18 cellular contexts compared by ENCODE assay signal in the genomic region with DNA sequence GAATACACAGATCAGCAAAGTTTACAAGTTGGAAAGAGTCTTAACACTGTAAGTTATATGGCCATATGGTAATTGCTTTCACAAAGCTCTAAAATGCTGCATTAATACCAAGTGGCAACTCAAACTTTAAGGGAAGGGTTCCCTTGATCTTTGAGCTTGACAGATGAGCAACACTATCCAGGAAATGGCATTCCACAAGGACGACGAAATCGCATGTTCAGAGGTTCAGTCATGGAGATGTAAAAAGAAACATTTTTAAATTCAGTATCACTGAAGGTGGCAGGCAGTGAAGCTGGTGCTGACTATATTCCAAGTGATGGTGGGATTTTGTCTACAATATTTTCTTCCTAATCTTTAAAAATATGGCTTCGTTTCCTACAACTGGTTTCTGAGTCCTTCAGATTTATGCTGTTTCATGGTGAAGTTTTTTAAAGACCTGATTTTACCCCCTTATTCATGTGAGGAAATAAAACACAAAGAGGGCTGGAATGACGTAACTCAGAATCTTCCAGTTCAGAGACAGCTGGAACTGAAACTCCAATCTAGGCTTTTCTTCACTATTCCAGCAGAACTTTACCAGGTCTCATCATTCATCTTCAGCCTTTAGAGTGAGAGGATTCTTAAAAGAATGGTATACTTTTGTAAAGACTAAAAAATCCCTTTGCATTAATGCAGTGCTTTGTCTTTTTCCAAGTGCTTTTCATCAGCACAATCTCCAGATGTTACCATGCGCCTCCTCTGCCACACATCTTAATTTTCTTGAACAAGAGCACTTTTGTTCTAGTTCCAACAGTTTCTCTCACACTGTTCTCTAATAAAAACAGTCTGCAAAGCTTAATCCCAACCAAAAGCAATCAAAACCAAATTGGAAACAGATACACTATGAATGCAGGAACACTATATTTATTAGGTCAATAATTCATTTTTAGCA. TPM values are rescaled to one million over a fixed set of nuclear protein-coding genes. Genes with fewer than 3 reads are reported as not detected.
DNase-seq lines count a peak whose midpoint lies in the region; ATAC-seq, FAIRE-seq and TF ChIP-seq lines count a peak whose summit lies in the region.
"Had no signal": no experiment of that assay in that cellular context is flagged by ENCODE, and none has a peak within 500 bp of the region (broad histone marks: within the 10 kb centered on the region; RNA-seq: fewer than 3 reads in every experiment).

No MANE protein-coding gene starts in this region.

- H3K9me3 ChIP-seq in A549 (no peaks in the 10 kb centered on the region), IMR-90 (ENCODE audit: control insufficient read depth, insufficient read depth, low read length) (no peaks in the 10 kb centered on the region), transverse colon (no peaks in the 10 kb centered on the region)

- H2BK15ac ChIP-seq in IMR-90 (ENCODE audit: low read depth, low read length), result no peak overlapping the region

- H2AK5ac ChIP-seq in IMR-90 (ENCODE audit: low read depth, low read length), result no peak overlapping the region

- 79% methylated on average over 6 of the region's 6 CpGs for WGBS in A549 (ENCODE audit: missing lambda C conversion rate)
- WGBS in IMR-90 (ENCODE audit: extremely low coverage in 2 of 2, insufficient read length in 1 of 2), 2 experiments, result 67% methylated on average over 1 of the region's 6 CpGs; no CpG with 5 or more reads in 1 of the 2 experiments
- WGBS in transverse colon (ENCODE audit: low coverage in 1 of 2), 2 donors, result 64 to 69% methylated on average over 5 to 6 of the region's 6 CpGs

- H3K9me1 ChIP-seq in IMR-90 (ENCODE audit: insufficient read depth, low read length), result no peaks in the 10 kb centered on the region; the same call in 1 of the 2 replicates

- H3K27me3 ChIP-seq in IMR-90 (ENCODE audit: control insufficient read depth, insufficient read depth, low read length) (no peaks in the 10 kb centered on the region), transverse colon (no peaks in the 10 kb centered on the region)

- no peak overlapping the region for H3K4ac ChIP-seq in IMR-90 (ENCODE audit: low read depth, low read length)

- H4K5ac ChIP-seq in IMR-90 (ENCODE audit: low read depth, low read length), result no peak overlapping the region

- H3K79me1 ChIP-seq in IMR-90 (ENCODE audit: low read depth in 1 of 2, low read length in 2 of 2), result peaks cover 0 to 3% of the 10 kb centered on the region in 2 experiments; a peak in 1 of 4 replicates

- no TSS peak for BruUV-seq in IMR-90 (replicated peaks; lab: Mats Ljungman, UMichigan)

- H3K9ac ChIP-seq in IMR-90 (ENCODE audit: low read depth, low read length), result no peak overlapping the region

- no peak overlapping the region for H2BK20ac ChIP-seq in IMR-90 (ENCODE audit: low read depth, low read length)

- no peak overlapping the region for H3K4me2 ChIP-seq in A549
- no peak overlapping the region for H3K4me2 ChIP-seq in IMR-90 (ENCODE audit: low read depth, low read length)

- H4K8ac ChIP-seq in IMR-90 (ENCODE audit: low read depth in 2 of 2, low read length in 2 of 2), result no peak overlapping the region

- peak; percentile 18 for FAIRE-seq in A549 (lab: Jason Lieb, UNC)
- FAIRE-seq: H1 had no signal

- POLR2A ChIA-PET in A549 (lab: Yijun Ruan, JAX) (no interaction called here), IMR-90 (lab: Charles Lee; ENCODE audit: unreplicated experiment) (no interaction called here)

- H2AFZ ChIP-seq in IMR-90 (replicated peaks; ENCODE audit: low read length, poor library complexity), result no peak overlapping the region

- H3K18ac ChIP-seq in IMR-90 (ENCODE audit: low read depth, low read length), result no peak overlapping the region

- H3K56ac ChIP-seq in IMR-90 (ENCODE audit: extremely low read depth, insufficient read depth, low read length), result no peak overlapping the region

- DNase-seq in A549 (ENCODE audit: low read depth in 1 of 2, low spot score in 1 of 2), result no peak
- DNase-seq in IMR-90, result peak; percentile 63
- DNase-seq in caudate nucleus (lab: John Stamatoyannopoulos, UW), result peak in 3 of 61 donors; percentile 9 to 36 (median 30)
- DNase-seq in medulla oblongata (ENCODE audit: extremely low spot score), result peak; percentile 86
- DNase-seq in transverse colon, result no peak
- DNase-seq in activated gamma-delta T cell treated with Interleukin-2 at 50 U/mL for 16 hours, result no peak
- DNase-seq in ureter (ENCODE audit: low spot score), result no peak
- DNase-seq: activated CD8-positive, alpha-beta T cell treated with anti-CD3 and anti-CD28 coated beads for 36 hours; activated naive CD8-positive, alpha-beta T cell treated with anti-CD3 and anti-CD28 coated beads, Interleukin-2, amount 10 ng/mL, durations not matched to agents 7 days and 5 days; GDM1; left cardiac atrium; NCI-H748 treated with DMSO at 0.1 percent for 48 hours had no signal

- TF ChIP-seq CTCF in A549 (IDR thresholded peaks at IDR 0.05) (no peak), IMR-90 (conservative IDR thresholded peaks at IDR 0.05; ENCODE audit: low read depth, low read length) (no peak), transverse colon (IDR thresholded peaks at IDR 0.05) (no peak)

- in situ Hi-C loops in IMR-90 (cut with MboI; ENCODE audit: low sequenced_read_pairs) (no loop called here), transverse colon (cut with MboI; ENCODE audit: low pct_ligation_motif_present in 1 of 4, low pct_unique_long_range_greater_than_20kb in 1 of 4, low sequenced_read_pairs in 3 of 4) (loop anchor here in 3 of 4 donors (25.0 kb wide), 2 partner anchors 195 to 305 kb away; a partner anchor contains a TSS)

- dilution Hi-C loops in IMR-90 (cut with HindIII; ENCODE audit: low sequenced_read_pairs, unreplicated experiment), result no loop called here

- TF ChIP-seq EP300 in A549 (IDR thresholded peaks at IDR 0.05) (no peak), transverse colon (IDR thresholded peaks at IDR 0.05; ENCODE audit: low read depth) (no peak)

- peak overlapping the region; percentile 6 for H2BK5ac ChIP-seq in IMR-90 (ENCODE audit: low read depth, low read length, poor library complexity, severe bottlenecking)

- H3K14ac ChIP-seq in IMR-90 (replicated peaks; ENCODE audit: low read depth, low read length), result no peak overlapping the region

- no peak overlapping the region for H2BK120ac ChIP-seq in IMR-90 (ENCODE audit: low read depth, low read length)

- H3K4me3 ChIP-seq in A549 (no peak overlapping the region), IMR-90 (ENCODE audit: insufficient read depth, low read depth, low read length) (no peak overlapping the region), transverse colon (no peak overlapping the region)

- peak; percentile 13 to 26; a peak in 1 of 6 replicates for ATAC-seq in A549
- ATAC-seq in IMR-90 (ENCODE audit: low read depth), result peak; percentile 58
- no peak for ATAC-seq in GM19455 (IDR thresholded peaks at IDR 0.05; ENCODE audit: unreplicated experiment)
- ATAC-seq: activated CD8-positive, alpha-beta T cell treated with anti-CD3 and anti-CD28 coated beads for 36 hours had no signal

- intact Hi-C loops in IMR-90 (cut with micrococcal nuclease), result loop anchor here (5.0 kb wide), 1 partner anchor 195 kb away; no protein-coding TSS in a partner anchor
- intact Hi-C loops in transverse colon (cut with DNase I; ENCODE audit: low total_unique reads), result no loop called here

- peaks cover 6% of the 10 kb centered on the region for H3K36me3 ChIP-seq in IMR-90 (ENCODE audit: control insufficient read depth, insufficient read depth, low read length)
- peaks cover 0 to 10% (median 4%) of the 10 kb centered on the region in 4 donors for H3K36me3 ChIP-seq in transverse colon

- no peak overlapping the region for H3K23ac ChIP-seq in IMR-90 (ENCODE audit: low read depth, low read length)

- no peak for TF ChIP-seq POLR2A in A549 (IDR thresholded peaks at IDR 0.05; ENCODE audit: low read length)
- TF ChIP-seq POLR2A in IMR-90 (IDR thresholded peaks at IDR 0.05; ENCODE audit: low read depth, low read length), result no peak
- TF ChIP-seq POLR2A in transverse colon (IDR thresholded peaks at IDR 0.05), result no peak

- H4K91ac ChIP-seq in IMR-90 (ENCODE audit: insufficient read depth, low read depth, low read length), result no peak overlapping the region

- no peaks in the 10 kb centered on the region; the same call in 1 of the 2 replicates for H4K20me1 ChIP-seq in IMR-90 (ENCODE audit: insufficient read depth, low read length)

- TF ChIP-seq RAD21 in A549 (conservative IDR thresholded peaks at IDR 0.05 in 1 of 2, IDR thresholded peaks at IDR 0.05 in 1 of 2), result no peak
- TF ChIP-seq RAD21 in IMR-90 (IDR thresholded peaks at IDR 0.05; ENCODE audit: low read length), result no peak

- no peak overlapping the region for H2AK9ac ChIP-seq in IMR-90 (replicated peaks; ENCODE audit: low read depth, low read length, poor library complexity)

- peaks cover 5% of the 10 kb centered on the region; the same call in 2 of the 3 replicates for H3K4me1 ChIP-seq in A549
- H3K4me1 ChIP-seq in IMR-90 (ENCODE audit: control insufficient read depth, insufficient read depth, low read length), result no peaks in the 10 kb centered on the region; the same call in 1 of the 2 replicates
- H3K4me1 ChIP-seq in transverse colon, result no peaks in the 10 kb centered on the region

- H3K27ac ChIP-seq in A549, result no peak overlapping the region
- H3K27ac ChIP-seq in IMR-90 (ENCODE audit: insufficient read depth, low read length), result no peak overlapping the region
- H3K27ac ChIP-seq in caudate nucleus (ENCODE audit: low read depth, low read length), result peak overlapping the region; percentile 85
- no peak overlapping the region for H3K27ac ChIP-seq in transverse colon
- H3K27ac ChIP-seq: epithelial cell of prostate had no signal

- CTCF ChIA-PET in A549 (lab: Yijun Ruan, JAX) (interaction anchor here (0.9 to 2.7 kb wide), 3 partner anchors 11 to 301 kb away, joined by 3 to 11 read pairs (median 8); no protein-coding TSS in a partner anchor), IMR-90 (lab: Yijun Ruan, JAX) (no interaction called here)

RNA-seq across cellular contexts. Expression of a gene that starts 20.2 kb away (rescaled TPM):
- 0.10 and 0.26 TPM in 2 replicates for polyA plus RNA-seq in A549 (2011; rRNA removed)
- polyA plus RNA-seq in A549 (2012; cell fraction: cytosol; rRNA removed), result 0.04 TPM in 1 of 2 replicates, not detected in the other
- polyA plus RNA-seq in A549 (2012; cell fraction: nucleus; rRNA removed), result not detected in 2 replicates
- 0.10 TPM in 1 of 3 replicates, not detected in the others for polyA plus RNA-seq in A549 (2017; fragmentation: RNase III; extraction: RNeasy Plus Mini Kit Qiagen cat#74134 plus additional on column Dnase treatment)
- polyA minus RNA-seq in A549 (2011; rRNA and poly(A)+ RNA removed), result not detected in 2 replicates
- total RNA-seq in IMR-90 (2012; rRNA removed), result not detected in 2 replicates
- not detected in 2 replicates for polyA plus RNA-seq in IMR-90 (2012; rRNA removed)
- polyA plus RNA-seq in IMR-90 (2012; cell fraction: cytosol; rRNA removed), result not detected in 2 replicates
- not detected in 2 replicates for polyA plus RNA-seq in IMR-90 (2012; cell fraction: nucleus; rRNA removed; ENCODE audit: low replicate concordance)
- total RNA-seq in transverse colon, result not detected
- total RNA-seq in ureter, result not detected
- total RNA-seq: activated CD8-positive, alpha-beta T cell treated with anti-CD3 and anti-CD28 coated beads for 36 hours; activated naive CD8-positive, alpha-beta T cell treated with anti-CD3 and anti-CD28 coated beads, Interleukin-2, amount 10 ng/mL, durations not matched to agents 7 days and 5 days; H1; left cardiac atrium; LHCN-M2; posterior vena cava; urinary bladder had no signal

RNA-seq across cellular contexts. Expression of a gene that starts 50.6 kb away (rescaled TPM):
- polyA plus RNA-seq in A549 (2011; rRNA removed), result 52.2 and 70.6 TPM in 2 replicates
- 14.0 and 14.6 TPM in 2 replicates for polyA plus RNA-seq in A549 (2012; cell fraction: cytosol; rRNA removed)
- polyA plus RNA-seq in A549 (2012; cell fraction: nucleus; rRNA removed), result 8.7 and 11.6 TPM in 2 replicates
- polyA plus RNA-seq in A549 (2017; fragmentation: RNase III; extraction: RNeasy Plus Mini Kit Qiagen cat#74134 plus additional on column Dnase treatment), result 33.5 to 35.7 TPM (median 35.4 TPM) in 3 replicates
- 51.7 and 54.5 TPM in 2 replicates for polyA minus RNA-seq in A549 (2011; rRNA and poly(A)+ RNA removed)
- total RNA-seq in IMR-90 (2012; rRNA removed), result 46.8 and 48.6 TPM in 2 replicates
- 16.2 and 16.8 TPM in 2 replicates for polyA plus RNA-seq in IMR-90 (2012; rRNA removed)
- polyA plus RNA-seq in IMR-90 (2012; cell fraction: cytosol; rRNA removed), result 3.5 and 6.9 TPM in 2 replicates
- polyA plus RNA-seq in IMR-90 (2012; cell fraction: nucleus; rRNA removed; ENCODE audit: low replicate concordance), result 4.3 and 25.1 TPM in 2 replicates
- total RNA-seq in transverse colon, result 10 to 100 TPM; 14.7 to 86.0 (median 54.8) TPM
- 38.8 TPM for total RNA-seq in ureter

Comparison
In these comparisons a context has a peak if more than half of its experiments do, and no peak if none do; other contexts are left out.
1. DNase-seq: peak in IMR-90 (single experiment) and medulla oblongata (single experiment); none in A549 (0 of 2), transverse colon (single experiment), activated gamma-delta T cell treated with Interleukin-2 at 50 U/mL for 16 hours (single experiment) and ureter (single experiment).